ENCODE assay signal across 20 cellular contexts in the genomic region with DNA sequence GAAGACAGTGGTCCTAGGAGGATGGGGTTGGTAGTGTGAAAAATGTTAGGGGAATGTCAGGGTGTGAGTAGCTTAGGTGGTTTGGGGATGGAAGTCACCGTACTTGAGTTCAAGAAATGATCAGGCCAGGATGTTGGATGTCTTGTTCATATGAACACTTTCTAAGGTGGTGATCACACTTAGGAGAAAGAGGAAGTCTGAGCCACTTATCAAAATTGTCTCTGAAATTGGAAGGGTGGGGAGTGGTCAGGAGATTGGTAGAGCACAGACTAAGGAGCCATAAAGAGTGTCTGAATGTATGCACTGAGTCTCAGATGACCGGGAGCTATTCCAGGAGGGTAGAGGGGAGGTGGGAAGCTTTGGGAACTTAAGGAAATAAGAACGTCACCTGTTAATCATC. TPM values are rescaled to one million over a fixed set of nuclear protein-coding genes. Genes with fewer than 3 reads are reported as not detected.
DNase-seq lines count a peak whose midpoint lies in the region; ATAC-seq and TF ChIP-seq lines count a peak whose summit lies in the region.
"Had no signal": no experiment of that assay in that cellular context is flagged by ENCODE, and none has a peak within 500 bp of the region (broad histone marks: within the 10 kb centered on the region; RNA-seq: fewer than 3 reads in every experiment).

No MANE protein-coding gene starts in this region.

- no peak for ATAC-seq in CD4-positive, CD25-positive, alpha-beta regulatory T cell (ENCODE audit: low read depth in 2 of 2)
- ATAC-seq in GM19035 (IDR thresholded peaks at IDR 0.05; ENCODE audit: unreplicated experiment) = no peak
- ATAC-seq: gastroesophageal sphincter, SK-N-SH treated with all-trans-retinoic acid at 6 μM for 48 hours had no signal

- CTCF ChIA-PET in Calu3 (lab: Charles Lee) = no interaction called here

- no peaks in the 10 kb centered on the region for H3K9me3 ChIP-seq in CD4-positive, CD25-positive, alpha-beta regulatory T cell (ENCODE audit: control insufficient read depth in 2 of 2, low read length in 2 of 2)
- H3K9me3 ChIP-seq in HAP-1 = no peaks in the 10 kb centered on the region
- H3K9me3 ChIP-seq: esophagus muscularis mucosa, gastroesophageal sphincter had no signal

- BruUV-seq in Calu3 (replicated peaks; lab: Mats Ljungman, UMichigan) = no TSS peak

- H3K9me3 Mint-ChIP-seq in CD4-positive, CD25-positive, alpha-beta regulatory T cell = no peaks in the 10 kb centered on the region
- H3K9me3 Mint-ChIP-seq in Calu3 (ENCODE audit: low read depth, unreplicated experiment) = no peaks in the 10 kb centered on the region
- H3K9me3 Mint-ChIP-seq: activated CD4-positive, alpha-beta T cell treated with anti-CD3 and anti-CD28 coated beads, Interleukin-2, amount 10 ng/mL, durations not matched to agents 24 days and 14 days had no signal

- peaks cover 12% of the 10 kb centered on the region for H3K36me3 Mint-ChIP-seq in CD4-positive, CD25-positive, alpha-beta regulatory T cell
- H3K36me3 Mint-ChIP-seq in Calu3 (ENCODE audit: insufficient read depth, unreplicated experiment) = no peaks in the 10 kb centered on the region

- peaks cover 10% of the 10 kb centered on the region for H3K36me3 ChIP-seq in CD4-positive, CD25-positive, alpha-beta regulatory T cell (ENCODE audit: control insufficient read depth, insufficient read depth, low read length)
- H3K36me3 ChIP-seq in HAP-1 (replicated peaks) = no peaks in the 10 kb centered on the region; the same call in none of the 2 replicates

- H3K27me3 Mint-ChIP-seq in CD4-positive, CD25-positive, alpha-beta regulatory T cell = no peaks in the 10 kb centered on the region
- H3K27me3 Mint-ChIP-seq in Calu3 (ENCODE audit: unreplicated experiment) = no peaks in the 10 kb centered on the region
- H3K27me3 Mint-ChIP-seq: activated CD4-positive, alpha-beta T cell treated with anti-CD3 and anti-CD28 coated beads, Interleukin-2, amount 10 ng/mL, durations not matched to agents 24 days and 14 days had no signal

- no peaks in the 10 kb centered on the region for H3K27me3 ChIP-seq in CD4-positive, CD25-positive, alpha-beta regulatory T cell (ENCODE audit: control insufficient read depth, insufficient read depth, low read length)
- H3K27me3 ChIP-seq in HAP-1 (ENCODE audit: low read depth) = no peaks in the 10 kb centered on the region
- H3K27me3 ChIP-seq: esophagus muscularis mucosa, gastroesophageal sphincter had no signal

- no peak for TF ChIP-seq CTCF in Calu3 (IDR thresholded peaks at IDR 0.05; ENCODE audit: unreplicated experiment)

- H3K27ac ChIP-seq in CD4-positive, CD25-positive, alpha-beta regulatory T cell (ENCODE audit: insufficient read depth, low read length, poor library complexity, severe bottlenecking) = no peak overlapping the region
- peak overlapping the region; percentile 40 for H3K27ac ChIP-seq in angular gyrus (ENCODE audit: low read depth, low read length)
- H3K27ac ChIP-seq: esophagus muscularis mucosa, gastroesophageal sphincter had no signal

- peaks cover 0 to 27% (median 5%) of the 10 kb centered on the region in 4 donors for H3K4me1 Mint-ChIP-seq in CD4-positive, CD25-positive, alpha-beta regulatory T cell
- H3K4me1 Mint-ChIP-seq in Calu3 (ENCODE audit: low read depth, unreplicated experiment) = peaks cover 15% of the 10 kb centered on the region

- peaks cover 12% of the 10 kb centered on the region for H3K4me1 ChIP-seq in CD4-positive, CD25-positive, alpha-beta regulatory T cell (ENCODE audit: control insufficient read depth, insufficient read depth, low read length, poor library complexity, severe bottlenecking)
- peaks cover 12% of the 10 kb centered on the region for H3K4me1 ChIP-seq in HAP-1

- in situ Hi-C loops in HAP-1 (cut with MboI; ENCODE audit: low sequenced_read_pairs) = loop anchor here (25.0 kb wide), 1 partner anchor 291 kb away; a partner anchor contains a TSS

- peak overlapping the region in 2 of 3 donors; percentile 33 to 80 for H3K27ac Mint-ChIP-seq in CD4-positive, CD25-positive, alpha-beta regulatory T cell
- peak overlapping the region; percentile 29 for H3K27ac Mint-ChIP-seq in Calu3 (ENCODE audit: unreplicated experiment)
- H3K27ac Mint-ChIP-seq: activated CD4-positive, alpha-beta T cell treated with anti-CD3 and anti-CD28 coated beads, Interleukin-2, amount 10 ng/mL, durations not matched to agents 24 days and 14 days had no signal

- H3K4me3 ChIP-seq in CD4-positive, CD25-positive, alpha-beta regulatory T cell (ENCODE audit: low read depth, low read length) = no peak overlapping the region
- H3K4me3 ChIP-seq in HAP-1 = no peak overlapping the region
- H3K4me3 ChIP-seq: esophagus muscularis mucosa, gastroesophageal sphincter, lung had no signal

- intact Hi-C loops in Calu3 (cut with micrococcal nuclease; ENCODE audit: unreplicated experiment) = no loop called here

- H3K4me3 Mint-ChIP-seq in CD4-positive, CD25-positive, alpha-beta regulatory T cell = no peak overlapping the region
- H3K4me3 Mint-ChIP-seq in Calu3 (ENCODE audit: low read depth, unreplicated experiment) = peak overlapping the region; percentile 10
- H3K4me3 Mint-ChIP-seq: activated CD4-positive, alpha-beta T cell treated with anti-CD3 and anti-CD28 coated beads, Interleukin-2, amount 10 ng/mL, durations not matched to agents 24 days and 14 days had no signal

- DNase-seq in CD4-positive, CD25-positive, alpha-beta regulatory T cell = no peak
- DNase-seq in Calu3 (no peak), HAP-1 (ENCODE audit: low spot score in 2 of 2) (no peak), GM19240 (ENCODE audit: insufficient read length, low spot score) (no peak)
- DNase-seq: activated CD4-positive, alpha-beta T cell treated with anti-CD3 and anti-CD28 coated beads, Interleukin-2, amount 10 ng/mL, durations not matched to agents 24 days and 14 days; activated naive CD4-positive, alpha-beta T cell treated with Interleukin-2 at 50 U/mL for 16 hours; COR-L47; DND-41; GOT3; islet precursor cell; KG1; NCI-H1694 treated with DMSO at 0.1 percent for 48 hours; NCI-H526 treated with DMSO at 0.1 percent for 48 hours; stimulated activated CD4-positive, alpha-beta T cell treated with anti-CD3 and anti-CD28 coated beads, Interleukin-12 subunit alpha, Interleukin-12 subunit beta, amount 100 ng/mL, for 4 hours had no signal

RNA-seq across cellular contexts. Expression of a gene that starts 17.3 kb away (rescaled TPM):
- 3.7 TPM for total RNA-seq in CD4-positive, CD25-positive, alpha-beta regulatory T cell
- 10 to 100 TPM; 17.8 to 22.9 (median 20.5) TPM for polyA plus RNA-seq in CD4-positive, CD25-positive, alpha-beta regulatory T cell
- 0.59 and 2.1 TPM in 2 replicates for total RNA-seq in Calu3 (2022)

RNA-seq across cellular contexts. Expression of a gene that starts 17.3 kb away (rescaled TPM):
- total RNA-seq in CD4-positive, CD25-positive, alpha-beta regulatory T cell = 16.1 TPM
- 10 to 100 TPM; 23.5 to 30.6 (median 25.7) TPM for polyA plus RNA-seq in CD4-positive, CD25-positive, alpha-beta regulatory T cell
- total RNA-seq in Calu3 (2022) = 12.5 and 17.1 TPM in 2 replicates

RNA-seq across cellular contexts. Expression of a gene that starts 17.7 kb away (rescaled TPM):
- total RNA-seq in CD4-positive, CD25-positive, alpha-beta regulatory T cell = 13.7 TPM
- 10 to 100 TPM; 22.3 to 26.8 (median 25.0) TPM for polyA plus RNA-seq in CD4-positive, CD25-positive, alpha-beta regulatory T cell
- total RNA-seq in Calu3 (2022) = 35.9 and 36.2 TPM in 2 replicates

RNA-seq across cellular contexts. Expression of a gene that starts 27.0 kb away (rescaled TPM):
- total RNA-seq in CD4-positive, CD25-positive, alpha-beta regulatory T cell = 36.9 TPM
- 100 to 1,000 TPM; 165 to 185 (median 174) TPM for polyA plus RNA-seq in CD4-positive, CD25-positive, alpha-beta regulatory T cell
- total RNA-seq in Calu3 (2022) = 33.5 and 45.4 TPM in 2 replicates

RNA-seq across cellular contexts. Expression of a gene that starts 31.1 kb away (rescaled TPM):
- 0.89 TPM for total RNA-seq in CD4-positive, CD25-positive, alpha-beta regulatory T cell
- 1 to 10 TPM; 4.1 to 7.3 (median 4.5) TPM for polyA plus RNA-seq in CD4-positive, CD25-positive, alpha-beta regulatory T cell
- total RNA-seq in Calu3 (2022) = 1.6 and 2.2 TPM in 2 replicates
